ENCODE assay signal across 1 cellular context in the genomic region with DNA sequence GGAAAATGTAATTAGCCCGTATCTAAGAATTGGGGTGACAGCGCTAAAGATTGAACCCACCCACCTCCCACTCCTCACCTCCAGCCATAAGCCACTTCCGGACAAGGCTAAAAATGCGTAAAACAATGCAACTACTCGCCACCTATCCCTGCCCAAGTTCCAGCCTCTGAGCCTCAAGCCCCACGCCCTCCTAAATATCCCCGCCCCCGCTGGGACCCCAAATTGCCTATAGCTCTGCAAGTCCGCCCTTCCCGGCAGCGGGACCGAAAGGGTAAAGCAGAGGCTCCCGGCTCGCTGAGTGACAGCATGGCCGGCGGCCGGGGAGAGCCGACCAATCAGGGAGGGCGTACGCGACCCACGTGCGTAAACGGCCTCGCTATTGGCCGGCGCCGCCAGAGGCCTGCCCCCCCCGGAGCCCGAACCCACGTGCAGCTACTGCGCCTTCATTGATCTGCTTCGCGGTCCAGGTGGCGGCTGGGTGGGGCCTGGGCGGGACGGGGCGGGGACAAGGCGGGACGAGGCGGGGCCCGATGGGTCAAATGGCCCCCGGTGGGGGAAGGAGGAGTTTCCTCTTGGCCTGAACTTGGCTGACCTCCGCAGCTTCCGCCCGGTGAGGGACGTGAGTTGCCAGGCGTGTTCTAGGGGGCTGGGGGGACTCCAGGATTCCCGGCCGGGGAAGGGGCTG.
TF ChIP-seq lines count a peak whose summit lies in the region.

TSS of gene TLE6 (plus strand) at position 564 of the 685 bp plus-strand sequence. CDS start 670 bp downstream, outside the sequence.

TF ChIP-seq in HepG2, 621 proteins besides CTCF, POLR2A, EP300 and RAD21 (continued from another document and continues in another):
- peak; percentile 20; the same call in 1 of the 2 replicates for TF ChIP-seq HNF1B (CRISPR knock-in tag; IDR thresholded peaks at IDR 0.05)
- TF ChIP-seq ZMAT5 (CRISPR knock-in tag; IDR thresholded peaks at IDR 0.05; ENCODE audit: borderline replicate concordance, low read depth) = no peak
- TF ChIP-seq NFYC (CRISPR knock-in tag; IDR thresholded peaks at IDR 0.05) = peak; percentile 94
- TF ChIP-seq MEIS2 (CRISPR knock-in tag; IDR thresholded peaks at IDR 0.05) = peak; percentile 29; the same call in 1 of the 2 replicates
- TF ChIP-seq UBTF (CRISPR knock-in tag; IDR thresholded peaks at IDR 0.05) = peak; percentile 40; the same call in 1 of the 2 replicates
- TF ChIP-seq, protein P1, sequence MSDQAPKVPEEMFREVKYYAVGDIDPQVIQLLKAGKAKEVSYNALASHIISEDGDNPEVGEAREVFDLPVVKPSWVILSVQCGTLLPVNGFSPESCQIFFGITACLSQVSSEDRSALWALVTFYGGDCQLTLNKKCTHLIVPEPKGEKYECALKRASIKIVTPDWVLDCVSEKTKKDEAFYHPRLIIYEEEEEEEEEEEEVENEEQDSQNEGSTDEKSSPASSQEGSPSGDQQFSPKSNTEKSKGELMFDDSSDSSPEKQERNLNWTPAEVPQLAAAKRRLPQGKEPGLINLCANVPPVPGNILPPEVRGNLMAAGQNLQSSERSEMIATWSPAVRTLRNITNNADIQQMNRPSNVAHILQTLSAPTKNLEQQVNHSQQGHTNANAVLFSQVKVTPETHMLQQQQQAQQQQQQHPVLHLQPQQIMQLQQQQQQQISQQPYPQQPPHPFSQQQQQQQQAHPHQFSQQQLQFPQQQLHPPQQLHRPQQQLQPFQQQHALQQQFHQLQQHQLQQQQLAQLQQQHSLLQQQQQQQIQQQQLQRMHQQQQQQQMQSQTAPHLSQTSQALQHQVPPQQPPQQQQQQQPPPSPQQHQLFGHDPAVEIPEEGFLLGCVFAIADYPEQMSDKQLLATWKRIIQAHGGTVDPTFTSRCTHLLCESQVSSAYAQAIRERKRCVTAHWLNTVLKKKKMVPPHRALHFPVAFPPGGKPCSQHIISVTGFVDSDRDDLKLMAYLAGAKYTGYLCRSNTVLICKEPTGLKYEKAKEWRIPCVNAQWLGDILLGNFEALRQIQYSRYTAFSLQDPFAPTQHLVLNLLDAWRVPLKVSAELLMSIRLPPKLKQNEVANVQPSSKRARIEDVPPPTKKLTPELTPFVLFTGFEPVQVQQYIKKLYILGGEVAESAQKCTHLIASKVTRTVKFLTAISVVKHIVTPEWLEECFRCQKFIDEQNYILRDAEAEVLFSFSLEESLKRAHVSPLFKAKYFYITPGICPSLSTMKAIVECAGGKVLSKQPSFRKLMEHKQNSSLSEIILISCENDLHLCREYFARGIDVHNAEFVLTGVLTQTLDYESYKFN (CRISPR knock-in tag; conservative IDR thresholded peaks at IDR 0.05) = peak; percentile 81
- TF ChIP-seq NR2C2 (CRISPR knock-in tag; IDR thresholded peaks at IDR 0.05; ENCODE audit: borderline replicate concordance) = peak; percentile 88
- TF ChIP-seq ZNF577 (CRISPR knock-in tag; IDR thresholded peaks at IDR 0.05; ENCODE audit: borderline replicate concordance, low read depth) = no peak
- peak; percentile 41; the same call in 1 of the 2 replicates for TF ChIP-seq FOXP4 (CRISPR knock-in tag; IDR thresholded peaks at IDR 0.05)
- 0 out of 2 replicates have a peak, but pooled peaks have one; percentile 50 for TF ChIP-seq THAP7 (CRISPR knock-in tag; IDR thresholded peaks at IDR 0.05)
- peak; percentile 69; the same call in 1 of the 2 replicates for TF ChIP-seq DPF2 (CRISPR knock-in tag; IDR thresholded peaks at IDR 0.05; ENCODE audit: borderline replicate concordance, low read depth)
- peak; percentile 48; the same call in 1 of the 2 replicates for TF ChIP-seq KMT2B (CRISPR knock-in tag; IDR thresholded peaks at IDR 0.05)
- peak; percentile 48; the same call in 1 of the 2 replicates for TF ChIP-seq ZNF333 (CRISPR knock-in tag; IDR thresholded peaks at IDR 0.05; ENCODE audit: borderline replicate concordance)
- no peak for TF ChIP-seq CSRNP2 (CRISPR knock-in tag; conservative IDR thresholded peaks at IDR 0.05; ENCODE audit: low read depth)
- peak; percentile 90 for TF ChIP-seq NFYB (CRISPR knock-in tag; IDR thresholded peaks at IDR 0.05)
- TF ChIP-seq LBX2 (CRISPR knock-in tag; IDR thresholded peaks at IDR 0.05; ENCODE audit: borderline replicate concordance) = no peak
- TF ChIP-seq ZNF432 (CRISPR knock-in tag; IDR thresholded peaks at IDR 0.05; ENCODE audit: borderline replicate concordance) = no peak
- TF ChIP-seq PHF21A (CRISPR knock-in tag; IDR thresholded peaks at IDR 0.05) = peak; percentile 55; the same call in 1 of the 2 replicates
- no peak for TF ChIP-seq MTF1 (CRISPR knock-in tag; IDR thresholded peaks at IDR 0.05)
- TF ChIP-seq BCL6 (CRISPR knock-in tag; IDR thresholded peaks at IDR 0.05) = peak; percentile 76
- peak; percentile 41 for TF ChIP-seq TBL1XR1 (IDR thresholded peaks at IDR 0.05; ENCODE audit: borderline replicate concordance, low read length, partially characterized antibody)
- peak; percentile 97 for TF ChIP-seq BHLHE40 (IDR thresholded peaks at IDR 0.05; ENCODE audit: low read length)
- TF ChIP-seq JUND (CRISPR knock-in tag; IDR thresholded peaks at IDR 0.05) = no peak
- 0 out of 2 replicates have a peak, but pooled peaks have one; percentile 39 for TF ChIP-seq ZMAT3 (CRISPR knock-in tag; conservative IDR thresholded peaks at IDR 0.05)
- TF ChIP-seq, protein P2, sequence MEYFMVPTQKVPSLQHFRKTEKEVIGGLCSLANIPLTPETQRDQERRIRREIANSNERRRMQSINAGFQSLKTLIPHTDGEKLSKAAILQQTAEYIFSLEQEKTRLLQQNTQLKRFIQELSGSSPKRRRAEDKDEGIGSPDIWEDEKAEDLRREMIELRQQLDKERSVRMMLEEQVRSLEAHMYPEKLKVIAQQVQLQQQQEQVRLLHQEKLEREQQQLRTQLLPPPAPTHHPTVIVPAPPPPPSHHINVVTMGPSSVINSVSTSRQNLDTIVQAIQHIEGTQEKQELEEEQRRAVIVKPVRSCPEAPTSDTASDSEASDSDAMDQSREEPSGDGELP (IDR thresholded peaks at IDR 0.05; ENCODE audit: borderline replicate concordance, low read depth) = peak; percentile 89
- no peak for TF ChIP-seq DR1 (CRISPR knock-in tag; IDR thresholded peaks at IDR 0.05)
- peak; percentile 61 for TF ChIP-seq POGZ (CRISPR knock-in tag; IDR thresholded peaks at IDR 0.05)
- TF ChIP-seq ZNF556 (CRISPR knock-in tag; IDR thresholded peaks at IDR 0.05; ENCODE audit: borderline replicate concordance) = peak; percentile 70; the same call in 1 of the 2 replicates
- TF ChIP-seq ZFY (CRISPR knock-in tag; IDR thresholded peaks at IDR 0.05) = peak; percentile 21; the same call in 1 of the 2 replicates
- peak; percentile 54 for TF ChIP-seq POLR2G (IDR thresholded peaks at IDR 0.05; ENCODE audit: low read depth, low read length)
- TF ChIP-seq ZNF441 (CRISPR knock-in tag; IDR thresholded peaks at IDR 0.05; ENCODE audit: borderline replicate concordance) = peak; percentile 74
- TF ChIP-seq TBP (CRISPR knock-in tag; IDR thresholded peaks at IDR 0.05) = no peak
- TF ChIP-seq CENPT (CRISPR knock-in tag; IDR thresholded peaks at IDR 0.05; ENCODE audit: low read depth) = 0 out of 2 replicates have a peak, but pooled peaks have one; percentile 35
- TF ChIP-seq PBX2 (CRISPR knock-in tag; IDR thresholded peaks at IDR 0.05) = peak; percentile 90
- TF ChIP-seq MAZ (IDR thresholded peaks at IDR 0.05; ENCODE audit: borderline replicate concordance, low read depth, low read length) = peak; percentile 90
- peak; percentile 87 for TF ChIP-seq MAZ (CRISPR knock-in tag; IDR thresholded peaks at IDR 0.05; ENCODE audit: low read depth)
